ENCODE assay signal across 8 cellular contexts in genomic region chr4:6640292-6641163, GRCh38.
DNase-seq lines count a peak whose midpoint lies in the region; ATAC-seq, FAIRE-seq and TF ChIP-seq lines count a peak whose summit lies in the region.

Gene MRFAP1, plus strand, starts transcription at chr4:6640685. Its CDS starts 178 bp downstream, at chr4:6640863.

- no peaks in the 10 kb centered on the region for H3K9me3 ChIP-seq in OCI-LY3 (ENCODE audit: insufficient read depth, low read length)

- H3K4me2 ChIP-seq in OCI-LY3 (ENCODE audit: low read length), result peak within 1 kb of the TSS; percentile 92

- no peak for TF ChIP-seq CTCF in D721Med (IDR thresholded peaks at IDR 0.05; ENCODE audit: insufficient read depth, missing control alignments)
- no peak for TF ChIP-seq CTCF in OCI-LY3 (IDR thresholded peaks at IDR 0.05; ENCODE audit: low read depth, low read length)

- DNase-seq in D721Med (ENCODE audit: insufficient read length, low spot score), result peak; percentile 65
- DNase-seq in HuH-7.5 (ENCODE audit: low spot score), result peak; percentile 92
- peak; percentile 94 for DNase-seq in activated CD8-positive, alpha-beta memory T cell treated with anti-CD3 and anti-CD28 coated beads, Interleukin-2, amount 50 U/mL, for 48 hours
- peak; percentile 77 for DNase-seq in epidermal melanocyte (ENCODE audit: insufficient read length, low spot score)
- peak; percentile 83 for DNase-seq in middle frontal gyrus (ENCODE audit: extremely low spot score, low spot score)
- peak; percentile 89 to 92 for DNase-seq in stimulated activated CD8-positive, alpha-beta memory T cell treated with anti-CD3 and anti-CD28 coated beads, Interleukin-2, amount 100 ng/mL, for 1 hour (ENCODE audit: low read depth in 2 of 2)

- ATAC-seq in GM21526 (IDR thresholded peaks at IDR 0.05; ENCODE audit: low FRiP score, unreplicated experiment), result peak; percentile 83

- H3K4me3 ChIP-seq in OCI-LY3 (ENCODE audit: low read length), result peak within 1 kb of the TSS; percentile 92

- H3K27me3 ChIP-seq in OCI-LY3 (ENCODE audit: low read depth, low read length), result no peaks in the 10 kb centered on the region

- H3K79me2 ChIP-seq in OCI-LY3 (ENCODE audit: low read length), result peaks cover 35% of the 10 kb centered on the region

- H3K9ac ChIP-seq in OCI-LY3 (ENCODE audit: low read length), result peak within 1 kb of the TSS; percentile 92

- H3K36me3 ChIP-seq in OCI-LY3 (replicated peaks; ENCODE audit: low read depth, low read length), result peaks cover 29% of the 10 kb centered on the region

- H2AFZ ChIP-seq in OCI-LY3 (ENCODE audit: low read depth, low read length), result peak within 1 kb of the TSS; percentile 93

- FAIRE-seq in D721Med (lab: Jason Lieb, UNC), result no peak

- peak within 1 kb of the TSS; percentile 92 for H3K27ac ChIP-seq in OCI-LY3 (ENCODE audit: low read length)

- H4K20me1 ChIP-seq in OCI-LY3 (ENCODE audit: insufficient read depth, low read length), result peaks cover 22% of the 10 kb centered on the region

- peaks cover 9% of the 10 kb centered on the region for H3K4me1 ChIP-seq in OCI-LY3 (ENCODE audit: low read length)

Comparison
In these comparisons a context has a peak if more than half of its experiments do, and no peak if none do; other contexts are left out.
1. Peak in every context shown above with its lines: DNase-seq, ATAC-seq, H3K4me3 ChIP-seq and H3K27ac ChIP-seq.